ENCODE assay signal across 8 cellular contexts in the genomic region with DNA sequence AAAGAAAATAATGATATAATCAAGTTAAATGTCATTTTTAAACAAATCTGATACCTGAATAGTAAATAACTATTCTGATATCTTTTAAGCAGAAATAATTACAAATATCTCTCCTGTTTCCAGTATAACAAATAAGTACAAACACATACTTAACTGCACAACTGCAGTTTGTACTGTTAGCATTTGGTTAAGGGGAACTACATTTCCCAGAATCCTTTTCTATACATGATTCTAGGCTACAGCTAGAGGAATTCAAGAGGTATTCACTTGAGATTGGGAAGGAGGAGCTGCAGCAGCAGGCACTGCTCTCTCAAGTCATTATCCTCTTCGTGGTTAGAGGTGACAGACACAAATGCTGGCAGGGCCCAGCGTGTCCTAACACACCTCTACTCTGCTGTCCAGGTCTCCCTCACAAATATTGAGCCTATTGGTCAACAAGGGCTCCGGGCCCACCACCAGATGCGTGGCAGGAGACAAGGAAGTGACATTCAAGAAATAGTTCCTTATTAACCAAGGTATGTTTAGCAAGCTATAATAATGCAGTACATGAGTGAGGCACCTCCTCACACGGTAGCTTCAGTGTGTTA.
DNase-seq lines count a peak whose midpoint lies in the region; ATAC-seq lines count a peak whose summit lies in the region.

No MANE protein-coding gene starts in this region.

- H3K27ac Mint-ChIP-seq in activated CD4-positive, alpha-beta T cell treated with anti-CD3 and anti-CD28 coated beads, Interleukin-2, amount 10 ng/mL, durations not matched to agents 24 days and 14 days: peak overlapping the region; percentile 23
- H3K27ac Mint-ChIP-seq in stimulated activated naive CD8-positive, alpha-beta T cell treated with anti-CD3 and anti-CD28 coated beads, Interleukin-15, Interleukin-2, amounts not matched to agents 100 ng/mL and 50 ng/mL, for 24 hours: peak overlapping the region; percentile 61
- no peak overlapping the region for H3K27ac Mint-ChIP-seq in activated CD8-positive, alpha-beta memory T cell treated with anti-CD3 and anti-CD28 coated beads, Interleukin-2, amount 10 ng/mL, durations not matched to agents 7 days and 5 days

- intact Hi-C loops in activated CD4-positive, alpha-beta T cell treated with anti-CD3 and anti-CD28 coated beads, Interleukin-2, amount 10 ng/mL, durations not matched to agents 24 days and 14 days (cut with micrococcal nuclease): no loop called here

- H3K27me3 Mint-ChIP-seq in activated CD4-positive, alpha-beta T cell treated with anti-CD3 and anti-CD28 coated beads, Interleukin-2, amount 10 ng/mL, durations not matched to agents 24 days and 14 days: no peaks in the 10 kb centered on the region
- H3K27me3 Mint-ChIP-seq in stimulated activated naive CD8-positive, alpha-beta T cell treated with anti-CD3 and anti-CD28 coated beads, Interleukin-15, Interleukin-2, amounts not matched to agents 100 ng/mL and 50 ng/mL, for 24 hours: no peaks in the 10 kb centered on the region
- H3K27me3 Mint-ChIP-seq in activated CD8-positive, alpha-beta memory T cell treated with anti-CD3 and anti-CD28 coated beads, Interleukin-2, amount 10 ng/mL, durations not matched to agents 7 days and 5 days: no peaks in the 10 kb centered on the region

- H3K4me1 Mint-ChIP-seq in activated CD4-positive, alpha-beta T cell treated with anti-CD3 and anti-CD28 coated beads, Interleukin-2, amount 10 ng/mL, durations not matched to agents 24 days and 14 days: peaks cover 33% of the 10 kb centered on the region
- peaks cover 27% of the 10 kb centered on the region for H3K4me1 Mint-ChIP-seq in stimulated activated naive CD8-positive, alpha-beta T cell treated with anti-CD3 and anti-CD28 coated beads, Interleukin-15, Interleukin-2, amounts not matched to agents 100 ng/mL and 50 ng/mL, for 24 hours (ENCODE audit: low read depth)
- peaks cover 43% of the 10 kb centered on the region for H3K4me1 Mint-ChIP-seq in activated CD8-positive, alpha-beta memory T cell treated with anti-CD3 and anti-CD28 coated beads, Interleukin-2, amount 10 ng/mL, durations not matched to agents 7 days and 5 days

- DNase-seq in activated CD4-positive, alpha-beta T cell treated with anti-CD3 and anti-CD28 coated beads, Interleukin-2, amount 10 ng/mL, durations not matched to agents 24 days and 14 days: no peak
- no peak for DNase-seq in activated CD4-positive, alpha-beta T cell treated with anti-CD3 and anti-CD28 coated beads for 1 hour
- DNase-seq in SK-MEL-5 (ENCODE audit: low read depth, low spot score): peak; percentile 77
- peak; percentile 67 for DNase-seq in fibroblast of peridontal ligament (ENCODE audit: extremely low read depth)
- DNase-seq in activated CD8-positive, alpha-beta memory T cell treated with anti-CD3 and anti-CD28 coated beads, Interleukin-2, amount 10 ng/mL, durations not matched to agents 7 days and 5 days: no peak
- no peak for DNase-seq in superior temporal gyrus (ENCODE audit: extremely low spot score)
- DNase-seq in RPMI8226: no peak

- H3K9me3 Mint-ChIP-seq in activated CD4-positive, alpha-beta T cell treated with anti-CD3 and anti-CD28 coated beads, Interleukin-2, amount 10 ng/mL, durations not matched to agents 24 days and 14 days: no peaks in the 10 kb centered on the region
- no peaks in the 10 kb centered on the region for H3K9me3 Mint-ChIP-seq in stimulated activated naive CD8-positive, alpha-beta T cell treated with anti-CD3 and anti-CD28 coated beads, Interleukin-15, Interleukin-2, amounts not matched to agents 100 ng/mL and 50 ng/mL, for 24 hours
- no peaks in the 10 kb centered on the region for H3K9me3 Mint-ChIP-seq in activated CD8-positive, alpha-beta memory T cell treated with anti-CD3 and anti-CD28 coated beads, Interleukin-2, amount 10 ng/mL, durations not matched to agents 7 days and 5 days (ENCODE audit: low read depth)

- in situ Hi-C loops in SK-MEL-5 (cut with HindIII; ENCODE audit: low pct_unique_long_range_greater_than_20kb, low sequenced_read_pairs): no loop called here

- peaks cover 22% of the 10 kb centered on the region for H3K36me3 Mint-ChIP-seq in activated CD4-positive, alpha-beta T cell treated with anti-CD3 and anti-CD28 coated beads, Interleukin-2, amount 10 ng/mL, durations not matched to agents 24 days and 14 days (ENCODE audit: low read depth)
- H3K36me3 Mint-ChIP-seq in stimulated activated naive CD8-positive, alpha-beta T cell treated with anti-CD3 and anti-CD28 coated beads, Interleukin-15, Interleukin-2, amounts not matched to agents 100 ng/mL and 50 ng/mL, for 24 hours (ENCODE audit: low read depth): peaks cover 42% of the 10 kb centered on the region
- H3K36me3 Mint-ChIP-seq in activated CD8-positive, alpha-beta memory T cell treated with anti-CD3 and anti-CD28 coated beads, Interleukin-2, amount 10 ng/mL, durations not matched to agents 7 days and 5 days: peaks cover 22% of the 10 kb centered on the region

- CTCF ChIA-PET in activated CD8-positive, alpha-beta memory T cell treated with anti-CD3 and anti-CD28 coated beads, Interleukin-2, amount 10 ng/mL, durations not matched to agents 7 days and 5 days (lab: Charles Lee): interaction anchor here (1.1 to 3.5 kb wide), 3 partner anchors 24 to 33 kb away, joined by 3 to 11 read pairs (median 3); no protein-coding TSS in a partner anchor

- ATAC-seq in activated CD8-positive, alpha-beta memory T cell treated with anti-CD3 and anti-CD28 coated beads, Interleukin-2, amount 10 ng/mL, durations not matched to agents 7 days and 5 days: no peak

- H3K4me3 Mint-ChIP-seq in activated CD4-positive, alpha-beta T cell treated with anti-CD3 and anti-CD28 coated beads, Interleukin-2, amount 10 ng/mL, durations not matched to agents 24 days and 14 days: peak overlapping the region; percentile 9
- H3K4me3 Mint-ChIP-seq in stimulated activated naive CD8-positive, alpha-beta T cell treated with anti-CD3 and anti-CD28 coated beads, Interleukin-15, Interleukin-2, amounts not matched to agents 100 ng/mL and 50 ng/mL, for 24 hours: no peak overlapping the region
- H3K4me3 Mint-ChIP-seq in activated CD8-positive, alpha-beta memory T cell treated with anti-CD3 and anti-CD28 coated beads, Interleukin-2, amount 10 ng/mL, durations not matched to agents 7 days and 5 days: no peak overlapping the region

Comparison
In these comparisons a context has a peak if more than half of its experiments do, and no peak if none do; other contexts are left out.
1. DNase-seq: peak in SK-MEL-5 (single experiment) and fibroblast of peridontal ligament (single experiment); none in activated CD4-positive, alpha-beta T cell treated with anti-CD3 and anti-CD28 coated beads, Interleukin-2, amount 10 ng/mL, durations not matched to agents 24 days and 14 days (single experiment), activated CD4-positive, alpha-beta T cell treated with anti-CD3 and anti-CD28 coated beads for 1 hour (single experiment), activated CD8-positive, alpha-beta memory T cell treated with anti-CD3 and anti-CD28 coated beads, Interleukin-2, amount 10 ng/mL, durations not matched to agents 7 days and 5 days (single experiment), superior temporal gyrus (single experiment) and RPMI8226 (single experiment).